ENCODE assay signal across 16 cellular contexts in genomic region chr22:39426380-39427043, GRCh38. TPM values are rescaled to one million over a fixed set of nuclear protein-coding genes. Genes with fewer than 3 reads are reported as not detected.
DNase-seq lines count a peak whose midpoint lies in the region; ATAC-seq and TF ChIP-seq lines count a peak whose summit lies in the region.
"Had no signal": no experiment of that assay in that cellular context is flagged by ENCODE, and none has a peak within 500 bp of the region (broad histone marks: within the 10 kb centered on the region; RNA-seq: fewer than 3 reads in every experiment).

No MANE protein-coding gene starts in this region.

- no peak for TF ChIP-seq EP300 in sigmoid colon (IDR thresholded peaks at IDR 0.05)

- no peak overlapping the region for H3K27ac ChIP-seq in GM23338 (ENCODE audit: low read depth)
- H3K27ac ChIP-seq in endodermal cell (ENCODE audit: low read depth, low read length), result no peak overlapping the region
- no peak overlapping the region for H3K27ac ChIP-seq in neuronal stem cell (replicated peaks; ENCODE audit: low read length)
- H3K27ac ChIP-seq in sigmoid colon, result no peak overlapping the region
- H3K27ac ChIP-seq: BLaER1 had no signal

- peaks cover 38% of the 10 kb centered on the region for H3K4me1 Mint-ChIP-seq in GM23338
- H3K4me1 Mint-ChIP-seq in endodermal cell, result peaks cover 12% of the 10 kb centered on the region
- H3K4me1 Mint-ChIP-seq: CD8-positive, alpha-beta memory T cell had no signal

- H3K9me2 ChIP-seq in GM23338 (ENCODE audit: insufficient read depth), result no peaks in the 10 kb centered on the region

- TF ChIP-seq POLR2A in sigmoid colon (IDR thresholded peaks at IDR 0.05), result no peak

- no peak overlapping the region for H3K18ac ChIP-seq in neuronal stem cell (ENCODE audit: low read length)

- no peaks in the 10 kb centered on the region for H3K9me3 ChIP-seq in NT2/D1 (ENCODE audit: insufficient read depth, low read length)
- no peaks in the 10 kb centered on the region for H3K9me3 ChIP-seq in endodermal cell (ENCODE audit: control insufficient read depth, low read length)
- no peaks in the 10 kb centered on the region for H3K9me3 ChIP-seq in neuronal stem cell (replicated peaks in 1 of 2; ENCODE audit: control insufficient read depth in 2 of 2, insufficient read depth in 1 of 2, low read depth in 1 of 2, low read length in 2 of 2)
- H3K9me3 ChIP-seq in sigmoid colon, result no peaks in the 10 kb centered on the region
- H3K9me3 ChIP-seq: BLaER1, Caco-2 had no signal

- H3K4me3 Mint-ChIP-seq in GM23338 (no peak overlapping the region), endodermal cell (no peak overlapping the region)
- H3K4me3 Mint-ChIP-seq: CD8-positive, alpha-beta memory T cell had no signal

- peak overlapping the region; percentile 56 for H3K23ac ChIP-seq in neuronal stem cell (ENCODE audit: low read depth, low read length, poor library complexity)

- H3K4ac ChIP-seq in neuronal stem cell (ENCODE audit: low read length), result no peak overlapping the region

- ATAC-seq in GM23338 (no peak), GM18907 (IDR thresholded peaks at IDR 0.05; ENCODE audit: unreplicated experiment) (no peak)
- ATAC-seq: HCT116 had no signal

- H3K27me3 ChIP-seq in GM23338 (ENCODE audit: insufficient read depth), result no peaks in the 10 kb centered on the region
- H3K27me3 ChIP-seq in NT2/D1 (ENCODE audit: insufficient read depth, insufficient read length), result no peaks in the 10 kb centered on the region
- no peaks in the 10 kb centered on the region for H3K27me3 ChIP-seq in endodermal cell (ENCODE audit: control insufficient read depth, insufficient read depth, low read length, poor library complexity, severe bottlenecking)
- no peaks in the 10 kb centered on the region for H3K27me3 ChIP-seq in neuronal stem cell (ENCODE audit: control insufficient read depth in 3 of 3, insufficient read depth in 3 of 3, low read depth in 1 of 3, low read length in 3 of 3)
- H3K27me3 ChIP-seq in sigmoid colon, result no peaks in the 10 kb centered on the region
- H3K27me3 ChIP-seq: BLaER1 had no signal

- H3K9me3 Mint-ChIP-seq in GM23338 (no peaks in the 10 kb centered on the region), endodermal cell (no peaks in the 10 kb centered on the region)
- H3K9me3 Mint-ChIP-seq: CD8-positive, alpha-beta memory T cell had no signal

- H3K36me3 ChIP-seq in GM23338 (ENCODE audit: insufficient read depth) (peaks cover 9% of the 10 kb centered on the region; the same call in 1 of the 2 replicates), NT2/D1 (ENCODE audit: insufficient read depth, insufficient read length, low read length) (peaks cover 63% of the 10 kb centered on the region), endodermal cell (ENCODE audit: control insufficient read depth, insufficient read depth, low read length) (peaks cover 35% of the 10 kb centered on the region), neuronal stem cell (replicated peaks in 1 of 2; ENCODE audit: control insufficient read depth in 2 of 2, insufficient read depth in 2 of 2, low read length in 2 of 2) (peaks cover 28 to 72% of the 10 kb centered on the region in 2 donors), sigmoid colon (peaks cover 24 to 84% (median 47%) of the 10 kb centered on the region in 4 donors)

- WGBS in endodermal cell (ENCODE audit: insufficient coverage in 1 of 2, insufficient read length in 1 of 2), 2 experiments, result 93 to 98% methylated on average over 12 to 20 of the region's 20 CpGs
- no CpG with 5 or more reads among the region's 20 CpGs for WGBS in neuronal stem cell (ENCODE audit: extremely low coverage in 2 of 2, insufficient read length in 2 of 2, insufficient replicate concordance in 1 of 2), 2 donors
- WGBS in sigmoid colon, 2 donors, result 96% methylated on average over 20 of the region's 20 CpGs

- H3K4me1 ChIP-seq in GM23338 (ENCODE audit: insufficient read depth), result peaks cover 21% of the 10 kb centered on the region
- peaks cover 21% of the 10 kb centered on the region for H3K4me1 ChIP-seq in NT2/D1 (ENCODE audit: insufficient read depth, insufficient read length)
- no peaks in the 10 kb centered on the region for H3K4me1 ChIP-seq in endodermal cell (ENCODE audit: control insufficient read depth, insufficient read depth, low read length)
- peaks cover 7 to 17% of the 10 kb centered on the region in 2 donors for H3K4me1 ChIP-seq in neuronal stem cell (ENCODE audit: control insufficient read depth in 2 of 2, insufficient read depth in 1 of 2, low read depth in 1 of 2, low read length in 2 of 2)
- H3K4me1 ChIP-seq in sigmoid colon, result peaks cover 0 to 16% (median 11%) of the 10 kb centered on the region in 4 donors

- H2AK5ac ChIP-seq in neuronal stem cell (ENCODE audit: low read depth, low read length), result no peak overlapping the region

- H3K4me2 ChIP-seq in GM23338 (no peak overlapping the region), neuronal stem cell (ENCODE audit: insufficient read depth, low read length, poor library complexity, severe bottlenecking) (no peak overlapping the region)
- H3K4me2 ChIP-seq: BLaER1 had no signal

- no peak for TF ChIP-seq CTCF in GM23338 (conservative IDR thresholded peaks at IDR 0.05; ENCODE audit: low read depth in 2 of 2)
- TF ChIP-seq CTCF in endodermal cell (conservative IDR thresholded peaks at IDR 0.05), result no peak
- TF ChIP-seq CTCF in sigmoid colon (IDR thresholded peaks at IDR 0.05), result no peak

- peaks cover 9% of the 10 kb centered on the region for H3K27me3 Mint-ChIP-seq in GM23338 (ENCODE audit: insufficient read depth, low read depth, poor library complexity)
- H3K27me3 Mint-ChIP-seq in endodermal cell (ENCODE audit: insufficient read depth), result no peaks in the 10 kb centered on the region
- H3K27me3 Mint-ChIP-seq: CD8-positive, alpha-beta memory T cell had no signal

- H4K8ac ChIP-seq in neuronal stem cell (ENCODE audit: low read depth, low read length), result no peak overlapping the region

- H4K20me1 ChIP-seq in GM23338 (replicated peaks; ENCODE audit: insufficient read depth), result no peaks in the 10 kb centered on the region; the same call in 1 of the 2 replicates
- H4K20me1 ChIP-seq: BLaER1 had no signal

- H2AFZ ChIP-seq in GM23338 (no peak overlapping the region), neuronal stem cell (ENCODE audit: low read length) (no peak overlapping the region)

- intact Hi-C loops in sigmoid colon (cut with DNase I), result no loop called here

- DNase-seq in GM23338 (ENCODE audit: low spot score), result no peak
- DNase-seq in NT2/D1 (ENCODE audit: low read depth, low spot score), result no peak
- no peak for DNase-seq in endodermal cell
- DNase-seq in neuronal stem cell (ENCODE audit: low spot score), result no peak
- DNase-seq in NCI-H1436 (lab: John Stamatoyannopoulos, UW), result no peak
- no peak for DNase-seq in sigmoid colon
- no peak for DNase-seq in activated effector memory CD4-positive, alpha-beta T cell treated with Interleukin-2 at 50 U/mL for 16 hours
- DNase-seq: 8988T, AML-193, Caco-2, DMS53, IMR-90 had no signal

- no peak overlapping the region for H3K14ac ChIP-seq in neuronal stem cell (ENCODE audit: low read length)

- no peak overlapping the region for H4K91ac ChIP-seq in neuronal stem cell (ENCODE audit: low read depth, low read length, poor library complexity)

- H2BK5ac ChIP-seq in neuronal stem cell (ENCODE audit: low read length), result no peak overlapping the region

- H3K9ac ChIP-seq in NT2/D1 (ENCODE audit: insufficient read length, low read depth), result peak overlapping the region; percentile 8
- no peak overlapping the region for H3K9ac ChIP-seq in endodermal cell (ENCODE audit: extremely low read depth, low read length, poor library complexity, severe bottlenecking)
- H3K9ac ChIP-seq in neuronal stem cell (ENCODE audit: low read depth, low read length, poor library complexity), result peak overlapping the region; percentile 63
- H3K9ac ChIP-seq: BLaER1 had no signal

- no peaks in the 10 kb centered on the region for H3K79me2 ChIP-seq in GM23338 (replicated peaks; ENCODE audit: insufficient read depth)

- 0 out of 2 replicates have a peak, but pooled peaks cover 6% of the 10 kb centered on the region for H3F3A ChIP-seq in GM23338 (replicated peaks; ENCODE audit: low read depth)

- H3K36me3 Mint-ChIP-seq in GM23338 (ENCODE audit: low read depth), result peaks cover 33% of the 10 kb centered on the region
- H3K36me3 Mint-ChIP-seq in endodermal cell (ENCODE audit: low read depth), result peaks cover 42% of the 10 kb centered on the region

- H3K4me3 ChIP-seq in GM23338 (no peak overlapping the region), NT2/D1 (ENCODE audit: insufficient read length, low read depth) (no peak overlapping the region), endodermal cell (ENCODE audit: low read length) (no peak overlapping the region), neuronal stem cell (ENCODE audit: low read length in 2 of 2) (peak overlapping the region in 1 of 2 donors; percentile 61), sigmoid colon (no peak overlapping the region)
- H3K4me3 ChIP-seq: BLaER1 had no signal

- H3K27ac Mint-ChIP-seq in GM23338 (peak overlapping the region; percentile 85; the same call in 1 of the 2 replicates), endodermal cell (peak overlapping the region; percentile 49)

- H2BK120ac ChIP-seq in neuronal stem cell (ENCODE audit: low read depth, low read length), result no peak overlapping the region

- H3K79me1 ChIP-seq in neuronal stem cell (ENCODE audit: low read depth, low read length), result peaks cover 3% of the 10 kb centered on the region

- no peak overlapping the region for H2BK12ac ChIP-seq in neuronal stem cell (ENCODE audit: low read length)

- H2BK15ac ChIP-seq in neuronal stem cell (ENCODE audit: low read length), result no peak overlapping the region

RNA-seq across cellular contexts. Expression of gene TAB1, which starts 26.9 kb away (rescaled TPM):
- total RNA-seq in GM23338 (2014; rRNA removed; shearing (Covaris generic)), result 18.0 and 27.5 TPM in 2 replicates
- 10.7 and 12.4 TPM in 2 replicates for polyA plus RNA-seq in GM23338 (2016; fragmentation: Nextera tagmentation; extraction: Ambion mirVana)
- 10 to 100 TPM; 27.1 to 35.2 TPM for total RNA-seq in endodermal cell
- polyA plus RNA-seq in endodermal cell (2013, experiment 1 of 2), result 24.4 TPM
- polyA plus RNA-seq in endodermal cell (2013, experiment 2 of 2), result 22.6 TPM
- 25.7 TPM for polyA plus RNA-seq in neuronal stem cell (2013, experiment 1 of 2)
- 24.2 TPM for polyA plus RNA-seq in neuronal stem cell (2013, experiment 2 of 2)
- 10 to 100 TPM; 19.6 to 24.6 (median 21.3) TPM for total RNA-seq in sigmoid colon
- 10 to 100 TPM in 1 of 3 donors, 1 to 10 TPM in 2; 8.8 to 17.5 (median 9.0) TPM for polyA plus RNA-seq in sigmoid colon

RNA-seq across cellular contexts. Expression of gene MGAT3, which starts 30.3 kb away (rescaled TPM):
- 10.2 and 13.1 TPM in 2 replicates for total RNA-seq in GM23338 (2014; rRNA removed; shearing (Covaris generic))
- polyA plus RNA-seq in GM23338 (2016; fragmentation: Nextera tagmentation; extraction: Ambion mirVana), result 1.6 and 1.7 TPM in 2 replicates
- 10 to 100 TPM in 1 of 2 donors, 1 to 10 TPM in 1; 9.0 to 16.7 TPM for total RNA-seq in endodermal cell
- 14.9 TPM for polyA plus RNA-seq in endodermal cell (2013, experiment 1 of 2)
- polyA plus RNA-seq in endodermal cell (2013, experiment 2 of 2), result 12.0 TPM
- polyA plus RNA-seq in neuronal stem cell (2013, experiment 1 of 2), result 13.5 TPM
- polyA plus RNA-seq in neuronal stem cell (2013, experiment 2 of 2), result 13.6 TPM
- 1 to 10 TPM in 3 of 4 donors, under 1 TPM in 1; 0.99 to 1.4 (median 1.2) TPM for total RNA-seq in sigmoid colon
- 1 to 10 TPM in 1 of 3 donors, under 1 TPM in 2; 0.60 to 8.1 (median 0.92) TPM for polyA plus RNA-seq in sigmoid colon
